ENCODE assay signal across 8 cellular contexts in genomic region chr5:115068239-115069086, GRCh38.
DNase-seq lines count a peak whose midpoint lies in the region; ATAC-seq and TF ChIP-seq lines count a peak whose summit lies in the region.

No MANE protein-coding gene starts in this region.

- peak; percentile 67 for ATAC-seq in GM19438 (IDR thresholded peaks at IDR 0.05; ENCODE audit: low read depth, unreplicated experiment)
- peak; percentile 82 for ATAC-seq in HG03432 (IDR thresholded peaks at IDR 0.05; ENCODE audit: unreplicated experiment)
- peak; percentile 41; the same call in 1 of the 3 replicates for ATAC-seq in RWPE2 (ENCODE audit: low read depth)

- H3K4me1 ChIP-seq in RWPE2 (ENCODE audit: insufficient read depth, poor library complexity, severe bottlenecking): no peaks in the 10 kb centered on the region

- no peaks in the 10 kb centered on the region for H3K9me3 ChIP-seq in RWPE2 (ENCODE audit: severe bottlenecking)

- in situ Hi-C loops in Caki2 (cut with HindIII; ENCODE audit: low pct_unique_long_range_greater_than_20kb, low sequenced_read_pairs): no loop called here

- DNase-seq in Caki2 (ENCODE audit: low read depth) (peak; percentile 73), RWPE2 (ENCODE audit: low spot score) (no peak), foreskin fibroblast (peak; percentile 2 to 3), retina (no peak), NCI-H2196 treated with DMSO at 0.1 percent for 48 hours (lab: John Stamatoyannopoulos, UW; ENCODE audit: unreplicated experiment) (no peak), dedifferentiated amniotic fluid mesenchymal stem cell (ENCODE audit: extremely low spot score) (no peak)

- no peak for TF ChIP-seq CTCF in RWPE2 (IDR thresholded peaks at IDR 0.05; ENCODE audit: poor library complexity, severe bottlenecking)
- no peak for TF ChIP-seq CTCF in foreskin fibroblast (IDR thresholded peaks at IDR 0.05; ENCODE audit: low read depth, low read length)

- no peak overlapping the region for H3K27ac ChIP-seq in RWPE2 (ENCODE audit: poor library complexity, severe bottlenecking)

- H3K4me3 ChIP-seq in RWPE2 (ENCODE audit: severe bottlenecking) (no peak overlapping the region), foreskin fibroblast (ENCODE audit: low read depth in 1 of 2, low read length in 2 of 2) (no peak overlapping the region)

- peaks cover 7% of the 10 kb centered on the region for H3K27me3 ChIP-seq in RWPE2 (ENCODE audit: insufficient read depth, poor library complexity, severe bottlenecking)

- H3K36me3 ChIP-seq in RWPE2 (ENCODE audit: low read depth): no peaks in the 10 kb centered on the region

Comparison
In these comparisons a context has a peak if more than half of its experiments do, and no peak if none do; other contexts are left out.
1. DNase-seq: peak in Caki2 (single experiment) and foreskin fibroblast (2 of 2); none in RWPE2 (single experiment), retina (single experiment), NCI-H2196 treated with DMSO at 0.1 percent for 48 hours (single experiment) and dedifferentiated amniotic fluid mesenchymal stem cell (single experiment).
2. Peak in every context shown above with its lines, with median percentiles within 50 percentile points of each other: ATAC-seq.